9 cellular contexts compared by ENCODE assay signal in the genomic region with DNA sequence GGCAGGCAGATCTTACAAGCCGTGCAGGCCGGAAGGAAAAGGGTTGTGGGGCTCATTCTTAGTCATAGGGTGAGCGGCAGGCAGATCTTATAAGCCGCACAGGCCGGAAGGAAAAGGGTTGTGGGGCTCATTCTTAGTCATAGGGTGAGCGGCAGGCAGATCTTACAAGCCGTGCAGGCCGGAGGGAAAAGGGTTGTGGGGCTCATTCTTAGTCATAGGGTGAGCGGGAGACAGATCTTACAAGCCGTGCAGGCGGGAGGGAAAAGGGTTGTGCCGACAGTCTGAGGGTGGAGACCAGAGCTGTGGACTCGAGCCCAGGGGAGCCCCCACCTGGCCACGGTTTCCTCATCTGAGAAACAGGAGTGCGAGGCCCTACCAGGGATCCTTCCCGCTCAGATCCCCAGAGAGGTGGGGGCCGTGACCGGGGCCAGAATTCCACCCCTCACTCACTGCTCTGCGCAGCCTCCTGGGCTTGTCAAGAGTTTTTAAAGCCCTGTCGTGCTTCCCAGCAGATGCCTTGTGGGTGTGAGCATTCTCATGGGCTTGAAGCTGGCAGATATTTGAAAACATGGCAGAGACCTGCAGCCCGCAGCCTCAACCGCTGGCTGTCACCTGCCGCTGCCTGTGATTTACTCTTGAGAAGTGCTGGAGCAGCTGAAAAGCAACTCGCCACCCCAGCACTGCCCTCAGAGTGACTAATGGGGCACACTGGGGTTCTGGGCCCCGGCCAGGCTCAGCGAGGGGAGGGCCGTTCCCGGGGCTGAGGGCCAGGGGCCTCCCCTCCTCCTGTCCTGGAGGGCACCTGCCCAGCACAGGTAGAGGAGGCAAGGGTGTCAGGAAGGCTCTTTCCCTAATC. TPM values are rescaled to one million over a fixed set of nuclear protein-coding genes. Genes with fewer than 3 reads are reported as not detected.
DNase-seq lines count a peak whose midpoint lies in the region; ATAC-seq and TF ChIP-seq lines count a peak whose summit lies in the region.
"Had no signal": no experiment of that assay in that cellular context is flagged by ENCODE, and none has a peak within 500 bp of the region (broad histone marks: within the 10 kb centered on the region; RNA-seq: fewer than 3 reads in every experiment).

No MANE protein-coding gene starts in this region.

- peak; percentile 74 for ATAC-seq in HG03460 (IDR thresholded peaks at IDR 0.05; ENCODE audit: unreplicated experiment)
- ATAC-seq in lower lobe of right lung, result peak; percentile 56 to 66

- no peaks in the 10 kb centered on the region for H3K9me3 Mint-ChIP-seq in T-helper 2 cell treated with Interferon-gamma antibody and Interleukin-4, amounts not matched to agents 5 μg/mL and 100 μg/mL, for 36 hours

- peak overlapping the region; percentile 97 for H3K27ac Mint-ChIP-seq in T-helper 2 cell treated with Interferon-gamma antibody and Interleukin-4, amounts not matched to agents 5 μg/mL and 100 μg/mL, for 36 hours

- peaks cover 21% of the 10 kb centered on the region for H3K4me1 ChIP-seq in lower lobe of right lung

- peaks cover 29% of the 10 kb centered on the region for H3K4me1 Mint-ChIP-seq in T-helper 2 cell treated with Interferon-gamma antibody and Interleukin-4, amounts not matched to agents 5 μg/mL and 100 μg/mL, for 36 hours (ENCODE audit: low read depth)

- H3K4me3 Mint-ChIP-seq in T-helper 2 cell treated with Interferon-gamma antibody and Interleukin-4, amounts not matched to agents 5 μg/mL and 100 μg/mL, for 36 hours, result peak overlapping the region; percentile 85

- peak overlapping the region; percentile 79 for H3K27ac ChIP-seq in lower lobe of right lung
- H3K27ac ChIP-seq: C4-2B had no signal

- peak overlapping the region; percentile 23 for H3K4me3 ChIP-seq in lower lobe of right lung

- peak; percentile 86 for DNase-seq in 8988T
- DNase-seq in GM19240 (ENCODE audit: insufficient read length, low spot score), result peak; percentile 88
- DNase-seq in T-helper 2 cell treated with Interferon-gamma antibody and Interleukin-4, amounts not matched to agents 5 μg/mL and 100 μg/mL, for 36 hours (ENCODE audit: low spot score), result peak; percentile 91
- peak; percentile 80 for DNase-seq in amniotic stem cell (lab: John Stamatoyannopoulos, UW)
- peak; percentile 48 for DNase-seq in lower lobe of right lung
- DNase-seq in stimulated activated CD8-positive, alpha-beta memory T cell treated with anti-CD3 and anti-CD28 coated beads, Interleukin-4, amount 100 ng/mL, for 48 hours, result peak; percentile 81
- no peak for DNase-seq in DMS53 treated with DMSO at 0.1 percent for 48 hours (lab: John Stamatoyannopoulos, UW; ENCODE audit: unreplicated experiment)

- H3K9me3 ChIP-seq in lower lobe of right lung, result no peaks in the 10 kb centered on the region

- TF ChIP-seq CTCF in lower lobe of right lung (IDR thresholded peaks at IDR 0.05), result no peak

- no peaks in the 10 kb centered on the region for H3K36me3 ChIP-seq in lower lobe of right lung

- intact Hi-C loops in lower lobe of right lung (cut with DNase I), result no loop called here

- no peaks in the 10 kb centered on the region for H3K36me3 Mint-ChIP-seq in T-helper 2 cell treated with Interferon-gamma antibody and Interleukin-4, amounts not matched to agents 5 μg/mL and 100 μg/mL, for 36 hours (ENCODE audit: low read depth)

- peaks cover 9% of the 10 kb centered on the region for H3K27me3 Mint-ChIP-seq in T-helper 2 cell treated with Interferon-gamma antibody and Interleukin-4, amounts not matched to agents 5 μg/mL and 100 μg/mL, for 36 hours (ENCODE audit: low read depth)

- H3K27me3 ChIP-seq in lower lobe of right lung (ENCODE audit: low read depth), result peaks cover 55% of the 10 kb centered on the region

RNA-seq across cellular contexts. Expression of gene NTSR1, which starts 31.9 kb away (rescaled TPM):
- total RNA-seq in lower lobe of right lung, result not detected

RNA-seq across cellular contexts. Expression of gene MRGBP, which starts 55.8 kb away (rescaled TPM):
- 8.3 TPM for total RNA-seq in lower lobe of right lung
